In genomic region chr11:28730889-28731288, GRCh38 we compare ENCODE assay signal across 22 cellular contexts.
"Had no signal": no experiment of that assay in that cellular context is flagged by ENCODE, and none has a peak within 500 bp of the region (broad histone marks: within the 10 kb centered on the region; RNA-seq: fewer than 3 reads in every experiment).

No MANE protein-coding gene starts in this region.

- H3K27me3 ChIP-seq: esophagus muscularis mucosa, foreskin keratinocyte, gastroesophageal sphincter, heart left ventricle, hepatocyte, ovary, sigmoid colon, spleen, tibial nerve, upper lobe of left lung had no signal

- H3K27ac ChIP-seq: esophagus muscularis mucosa, foreskin keratinocyte, gastroesophageal sphincter, heart left ventricle, hepatocyte, ovary, psoas muscle, sigmoid colon, spleen, thoracic aorta, tibial nerve, upper lobe of left lung had no signal

- DNase-seq: dermis blood vessel endothelial cell; effector memory CD4-positive, alpha-beta T cell; heart left ventricle; kidney; natural killer cell; occipital lobe; ovary; posterior cingulate gyrus; psoas muscle; right cardiac atrium; sigmoid colon; spleen; stimulated activated naive B cell treated with anti-CD40 and anti-IgM and Interleukin-4, amounts not matched to agents 10 μg/mL and 1 μg/mL and 100 μg/mL, for 72 hours; upper lobe of left lung had no signal

- H3K79me2 ChIP-seq: hepatocyte had no signal

- ATAC-seq: gastroesophageal sphincter; heart left ventricle; left lobe of liver; natural killer cell; psoas muscle; right cardiac atrium; stimulated activated naive B cell treated with anti-CD40 and anti-IgM and Interleukin-4, amounts not matched to agents 10 μg/mL and 1 μg/mL and 100 μg/mL, for 72 hours had no signal

- H2AFZ ChIP-seq: hepatocyte had no signal

- H3K36me3 ChIP-seq: esophagus muscularis mucosa, gastroesophageal sphincter, heart left ventricle, ovary, sigmoid colon, spleen, thoracic aorta, tibial nerve, upper lobe of left lung had no signal

- H3K4me3 ChIP-seq: esophagus muscularis mucosa, gastroesophageal sphincter, heart left ventricle, hepatocyte, lung, ovary, psoas muscle, sigmoid colon, spleen, thoracic aorta, tibial nerve, upper lobe of left lung had no signal

- H3K9me3 ChIP-seq: esophagus muscularis mucosa, gastroesophageal sphincter, heart left ventricle, ovary, psoas muscle, sigmoid colon, thoracic aorta, tibial nerve, upper lobe of left lung had no signal

- H3K4me1 ChIP-seq: esophagus muscularis mucosa, foreskin keratinocyte, gastroesophageal sphincter, heart left ventricle, psoas muscle, sigmoid colon, spleen, tibial nerve, upper lobe of left lung had no signal
